In genomic region chr19:34387446-34387810, GRCh38 we compare ENCODE assay signal across 24 cellular contexts.
"Had no signal": no experiment of that assay in that cellular context is flagged by ENCODE, and none has a peak within 500 bp of the region (broad histone marks: within the 10 kb centered on the region; RNA-seq: fewer than 3 reads in every experiment).

No MANE protein-coding gene starts in this region.

- H3K79me2 ChIP-seq: hepatocyte had no signal

- H3K4me2 ChIP-seq: hepatocyte had no signal

- H3K4me3 ChIP-seq: heart right ventricle, hepatocyte, left ventricle myocardium inferior, lung, mucosa of descending colon, ovary, sigmoid colon, testis, thyroid gland, transverse colon, upper lobe of right lung had no signal

- H3K9me3 ChIP-seq: heart right ventricle, left ventricle myocardium inferior, mucosa of descending colon, ovary, sigmoid colon, testis, thyroid gland, transverse colon, upper lobe of right lung had no signal

- H3K4me3 Mint-ChIP-seq: naive thymus-derived CD4-positive, alpha-beta T cell; natural killer cell treated with Interleukin-12 subunit alpha and Interleukin-12 subunit beta and Interleukin-15 and Interleukin-18, amount 100 ng/mL, for 72 hours; stimulated activated naive CD8-positive, alpha-beta T cell treated with anti-CD3 and anti-CD28 coated beads, Interleukin-15, amount 100 ng/mL, for 72 hours had no signal

- H3K9me3 Mint-ChIP-seq: natural killer cell treated with Interleukin-12 subunit alpha and Interleukin-12 subunit beta and Interleukin-15 and Interleukin-18, amount 100 ng/mL, for 72 hours; stimulated activated naive CD8-positive, alpha-beta T cell treated with anti-CD3 and anti-CD28 coated beads, Interleukin-15, amount 100 ng/mL, for 72 hours had no signal

- H2AFZ ChIP-seq: hepatocyte had no signal

- H3K4me1 ChIP-seq: heart right ventricle, left ventricle myocardium inferior, sigmoid colon, testis, thyroid gland, transverse colon, upper lobe of right lung had no signal

- FAIRE-seq: small intestine, urothelium cell line had no signal

- H3K36me3 ChIP-seq: ovary had no signal

- H3K27me3 ChIP-seq: heart right ventricle, hepatocyte, ovary, sigmoid colon, testis, thyroid gland, transverse colon, upper lobe of right lung had no signal

- H3K27ac ChIP-seq: heart right ventricle, hepatocyte, left ventricle myocardium inferior, ovary, sigmoid colon, testis, thyroid gland, transverse colon, upper lobe of right lung had no signal

- DNase-seq: heart right ventricle; left ventricle myocardium inferior; midbrain; mucosa of descending colon; naive thymus-derived CD4-positive, alpha-beta T cell; ovary; retina; right cardiac atrium; sigmoid colon; small intestine; stimulated activated CD4-positive, alpha-beta T cell treated with anti-CD3 and anti-CD28 coated beads, Interleukin-2, amount 100 ng/mL, for 24 hours; stimulated activated CD4-positive, alpha-beta T cell treated with anti-CD3 and anti-CD28 coated beads, Interleukin-4, amount 100 ng/mL, for 1 hour; stimulated activated naive CD4-positive, alpha-beta T cell treated with Interleukin-2 at 50 U/mL for 16 hours; stimulated activated naive CD8-positive, alpha-beta T cell treated with anti-CD3 and anti-CD28 coated beads, Interleukin-15, amount 100 ng/mL, for 72 hours; substantia nigra; testis; thyroid gland; transverse colon; upper lobe of right lung had no signal

- H3K27ac Mint-ChIP-seq: natural killer cell treated with Interleukin-12 subunit alpha and Interleukin-12 subunit beta and Interleukin-15 and Interleukin-18, amount 100 ng/mL, for 72 hours; progenitor cell of endocrine pancreas had no signal

- ATAC-seq: heart right ventricle; mucosa of descending colon; naive thymus-derived CD4-positive, alpha-beta T cell; natural killer cell treated with Interleukin-12 subunit alpha and Interleukin-12 subunit beta and Interleukin-15 and Interleukin-18, amount 100 ng/mL, for 72 hours; right cardiac atrium; stimulated activated naive CD8-positive, alpha-beta T cell treated with anti-CD3 and anti-CD28 coated beads, Interleukin-15, amount 100 ng/mL, for 72 hours; upper lobe of right lung had no signal
